In the genomic region with DNA sequence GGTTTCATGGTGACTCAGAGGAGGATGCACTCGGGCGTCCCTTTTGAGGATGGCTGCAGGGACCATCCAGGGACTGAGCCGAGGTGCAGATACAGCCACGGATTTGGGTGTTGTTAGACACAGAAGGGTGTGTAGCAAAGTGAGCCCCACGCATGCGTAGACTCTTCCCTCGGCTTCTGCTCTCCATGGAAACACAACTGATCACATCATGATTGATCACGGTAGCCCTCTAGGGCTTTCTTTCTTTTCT, we compare ENCODE assay signal across 1 cellular context.
TF ChIP-seq lines count a peak whose summit lies in the region.

No MANE protein-coding gene starts in this region.

TF ChIP-seq in HepG2, 621 proteins besides CTCF, POLR2A, EP300 and RAD21:
- TF ChIP-seq ZNF891 (CRISPR knock-in tag; IDR thresholded peaks at IDR 0.05), result 0 out of 2 replicates have a peak, but pooled peaks have one; percentile 47
- TF ChIP-seq, protein P1, sequence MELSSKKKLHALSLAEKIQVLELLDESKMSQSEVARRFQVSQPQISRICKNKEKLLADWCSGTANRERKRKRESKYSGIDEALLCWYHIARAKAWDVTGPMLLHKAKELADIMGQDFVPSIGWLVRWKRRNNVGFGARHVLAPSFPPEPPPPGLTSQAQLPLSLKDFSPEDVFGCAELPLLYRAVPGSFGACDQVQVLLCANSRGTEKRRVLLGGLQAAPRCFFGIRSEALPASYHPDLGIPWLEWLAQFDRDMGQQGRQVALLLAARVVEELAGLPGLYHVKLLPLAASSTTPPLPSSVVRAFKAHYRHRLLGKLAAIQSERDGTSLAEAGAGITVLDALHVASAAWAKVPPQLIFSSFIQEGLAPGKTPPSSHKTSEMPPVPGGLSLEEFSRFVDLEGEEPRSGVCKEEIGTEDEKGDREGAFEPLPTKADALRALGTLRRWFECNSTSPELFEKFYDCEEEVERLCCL (CRISPR knock-in tag; IDR thresholded peaks at IDR 0.05; ENCODE audit: borderline replicate concordance), result no peak
- TF ChIP-seq FOSL2 (CRISPR knock-in tag; IDR thresholded peaks at IDR 0.05), result 0 out of 2 replicates have a peak, but pooled peaks have one; percentile 37
- no peak for TF ChIP-seq CREM (IDR thresholded peaks at IDR 0.05)
- no peak for TF ChIP-seq CREM (CRISPR knock-in tag; IDR thresholded peaks at IDR 0.05)
